In the genomic region with DNA sequence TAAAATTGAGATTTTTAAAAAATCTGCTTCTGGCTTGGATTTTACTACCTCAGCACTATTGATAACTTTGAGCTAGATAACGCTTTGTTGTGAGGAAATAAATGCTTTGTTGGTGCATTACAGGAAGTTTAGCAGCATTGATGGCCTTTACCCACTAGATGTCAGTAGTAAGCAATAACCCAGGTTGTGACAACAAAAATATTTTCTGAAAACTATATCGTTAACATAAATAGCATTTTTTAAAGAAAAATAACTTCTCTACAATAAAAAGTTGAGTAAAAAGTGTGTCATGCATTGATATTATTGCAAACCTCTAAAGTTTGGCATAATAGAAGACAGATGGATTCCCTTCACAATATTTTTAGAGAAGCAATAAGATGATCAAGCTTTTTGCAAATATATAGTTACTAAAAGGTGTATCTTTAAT, we compare ENCODE assay signal across 8 cellular contexts.
DNase-seq lines count a peak whose midpoint lies in the region; ATAC-seq and TF ChIP-seq lines count a peak whose summit lies in the region.

No MANE protein-coding gene starts in this region.

- H3K36me3 ChIP-seq in OCI-LY3 (replicated peaks; ENCODE audit: low read depth, low read length) = no peaks in the 10 kb centered on the region
- H3K36me3 ChIP-seq in fibroblast of lung (ENCODE audit: control insufficient read depth, insufficient read depth, low read length) = no peaks in the 10 kb centered on the region

- ATAC-seq in GM19467 (IDR thresholded peaks at IDR 0.05; ENCODE audit: unreplicated experiment) = no peak

- H3K27ac ChIP-seq in OCI-LY3 (ENCODE audit: low read length) = no peak overlapping the region
- H3K27ac ChIP-seq in fibroblast of lung (ENCODE audit: insufficient read depth, low read length) = no peak overlapping the region

- H3K4me3 ChIP-seq in OCI-LY3 (ENCODE audit: low read length) (no peak overlapping the region), fibroblast of lung (replicated peaks in 1 of 4; ENCODE audit: control extremely low read depth in 1 of 4, insufficient read depth in 1 of 4, low read depth in 3 of 4, low read length in 4 of 4) (no peak overlapping the region)

- peak; percentile 94 for TF ChIP-seq CTCF in OCI-LY3 (IDR thresholded peaks at IDR 0.05; ENCODE audit: low read depth, low read length)
- peak; percentile 52 to 74 for TF ChIP-seq CTCF in fibroblast of lung (conservative IDR thresholded peaks at IDR 0.05 in 1 of 2, IDR thresholded peaks at IDR 0.05 in 1 of 2; ENCODE audit: low read depth in 1 of 2, low read length in 2 of 2)

- H3K27me3 ChIP-seq in OCI-LY3 (ENCODE audit: low read depth, low read length) (no peaks in the 10 kb centered on the region), fibroblast of lung (ENCODE audit: control insufficient read depth, insufficient read depth, low read length) (no peaks in the 10 kb centered on the region)

- peak; percentile 8 for DNase-seq in NCI-H748 (lab: John Stamatoyannopoulos, UW; ENCODE audit: unreplicated experiment)
- DNase-seq in NCI-H748 treated with DMSO at 0.1 percent for 48 hours (lab: John Stamatoyannopoulos, UW) = no peak
- DNase-seq in fibroblast of lung (ENCODE audit: low read depth in 2 of 2) = peak in 1 of 2 donors; percentile 15
- DNase-seq in superior temporal gyrus (ENCODE audit: extremely low spot score) = peak; percentile 51
- no peak for DNase-seq in UCSD-AML1 (lab: John Stamatoyannopoulos, UW; ENCODE audit: unreplicated experiment)
- DNase-seq in ureter (ENCODE audit: low spot score) = no peak

- H3K9me3 ChIP-seq in OCI-LY3 (ENCODE audit: insufficient read depth, low read length) = no peaks in the 10 kb centered on the region
- no peaks in the 10 kb centered on the region for H3K9me3 ChIP-seq in fibroblast of lung (ENCODE audit: control insufficient read depth, insufficient read depth, low read depth, low read length)

- H3K4me2 ChIP-seq in OCI-LY3 (ENCODE audit: low read length) = no peak overlapping the region
- no peak overlapping the region for H3K4me2 ChIP-seq in fibroblast of lung (ENCODE audit: extremely low read depth, insufficient read depth, low read length)

- H3K79me2 ChIP-seq in OCI-LY3 (ENCODE audit: low read length) (no peaks in the 10 kb centered on the region), fibroblast of lung (ENCODE audit: control insufficient read depth, insufficient read depth, low read length) (no peaks in the 10 kb centered on the region)

- H3K4me1 ChIP-seq in OCI-LY3 (ENCODE audit: low read length) (peaks cover 16% of the 10 kb centered on the region), fibroblast of lung (ENCODE audit: control insufficient read depth, extremely low read depth, insufficient read depth, low read length) (no peaks in the 10 kb centered on the region)

- no peak overlapping the region for H2AFZ ChIP-seq in OCI-LY3 (ENCODE audit: low read depth, low read length)
- H2AFZ ChIP-seq in fibroblast of lung (ENCODE audit: low read length) = no peak overlapping the region

- H3K9ac ChIP-seq in OCI-LY3 (ENCODE audit: low read length) = no peak overlapping the region
- no peak overlapping the region for H3K9ac ChIP-seq in fibroblast of lung (ENCODE audit: insufficient read depth, low read length)

- H4K20me1 ChIP-seq in OCI-LY3 (ENCODE audit: insufficient read depth, low read length) (no peaks in the 10 kb centered on the region), fibroblast of lung (ENCODE audit: control insufficient read depth, extremely low read depth, insufficient read depth, low read length) (no peaks in the 10 kb centered on the region)

Comparison
In these comparisons a context has a peak if more than half of its experiments do, and no peak if none do; other contexts are left out.
1. DNase-seq: peak in NCI-H748 (single experiment) and superior temporal gyrus (single experiment); none in NCI-H748 treated with DMSO at 0.1 percent for 48 hours (single experiment), UCSD-AML1 (single experiment) and ureter (single experiment).